1 cellular context compared by ENCODE assay signal in the genomic region with DNA sequence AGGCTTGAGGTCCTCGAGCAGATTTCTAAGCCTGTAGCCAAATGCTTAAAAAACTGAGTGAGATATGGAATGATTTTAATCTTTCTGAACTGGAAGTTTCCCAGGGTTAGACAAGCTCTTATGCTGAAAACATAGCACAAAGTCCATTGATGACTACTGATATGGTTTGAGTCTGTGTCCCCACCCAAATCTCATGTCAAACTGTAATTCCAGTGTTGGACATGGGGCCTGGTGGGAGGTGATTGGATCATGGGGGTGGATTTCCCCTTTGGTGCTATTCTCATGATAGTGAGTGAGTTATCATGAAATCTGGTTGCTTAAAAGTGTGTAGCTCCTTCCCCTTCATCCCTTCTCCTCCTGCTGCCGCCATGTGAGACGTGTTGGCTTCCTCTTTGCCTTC.
TF ChIP-seq lines count a peak whose summit lies in the region.

No MANE protein-coding gene starts in this region.

TF ChIP-seq in HepG2, 621 proteins besides CTCF, POLR2A, EP300 and RAD21 (continued from another document):
- TF ChIP-seq, protein P1, sequence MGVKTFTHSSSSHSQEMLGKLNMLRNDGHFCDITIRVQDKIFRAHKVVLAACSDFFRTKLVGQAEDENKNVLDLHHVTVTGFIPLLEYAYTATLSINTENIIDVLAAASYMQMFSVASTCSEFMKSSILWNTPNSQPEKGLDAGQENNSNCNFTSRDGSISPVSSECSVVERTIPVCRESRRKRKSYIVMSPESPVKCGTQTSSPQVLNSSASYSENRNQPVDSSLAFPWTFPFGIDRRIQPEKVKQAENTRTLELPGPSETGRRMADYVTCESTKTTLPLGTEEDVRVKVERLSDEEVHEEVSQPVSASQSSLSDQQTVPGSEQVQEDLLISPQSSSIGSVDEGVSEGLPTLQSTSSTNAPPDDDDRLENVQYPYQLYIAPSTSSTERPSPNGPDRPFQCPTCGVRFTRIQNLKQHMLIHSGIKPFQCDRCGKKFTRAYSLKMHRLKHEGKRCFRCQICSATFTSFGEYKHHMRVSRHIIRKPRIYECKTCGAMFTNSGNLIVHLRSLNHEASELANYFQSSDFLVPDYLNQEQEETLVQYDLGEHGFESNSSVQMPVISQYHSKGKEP (CRISPR knock-in tag; IDR thresholded peaks at IDR 0.05): no peak
- TF ChIP-seq PITX1 (CRISPR knock-in tag; IDR thresholded peaks at IDR 0.05): no peak
- TF ChIP-seq, protein P2, sequence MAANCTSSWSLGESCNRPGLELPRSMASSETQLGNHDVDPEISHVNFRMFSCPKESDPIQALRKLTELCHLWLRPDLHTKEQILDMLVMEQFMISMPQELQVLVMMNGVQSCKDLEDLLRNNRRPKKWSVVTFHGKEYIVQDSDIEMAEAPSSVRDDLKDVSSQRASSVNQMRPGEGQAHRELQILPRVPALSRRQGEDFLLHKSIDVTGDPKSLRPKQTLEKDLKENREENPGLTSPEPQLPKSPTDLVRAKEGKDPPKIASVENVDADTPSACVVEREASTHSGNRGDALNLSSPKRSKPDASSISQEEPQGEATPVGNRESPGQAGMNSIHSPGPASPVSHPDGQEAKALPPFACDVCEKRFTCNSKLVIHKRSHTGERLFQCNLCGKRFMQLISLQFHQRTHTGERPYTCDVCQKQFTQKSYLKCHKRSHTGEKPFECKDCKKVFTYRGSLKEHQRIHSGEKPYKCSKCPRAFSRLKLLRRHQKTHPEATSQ (CRISPR knock-in tag; IDR thresholded peaks at IDR 0.05; ENCODE audit: borderline replicate concordance): peak; percentile 79; the same call in 1 of the 2 replicates
